In the genomic region with DNA sequence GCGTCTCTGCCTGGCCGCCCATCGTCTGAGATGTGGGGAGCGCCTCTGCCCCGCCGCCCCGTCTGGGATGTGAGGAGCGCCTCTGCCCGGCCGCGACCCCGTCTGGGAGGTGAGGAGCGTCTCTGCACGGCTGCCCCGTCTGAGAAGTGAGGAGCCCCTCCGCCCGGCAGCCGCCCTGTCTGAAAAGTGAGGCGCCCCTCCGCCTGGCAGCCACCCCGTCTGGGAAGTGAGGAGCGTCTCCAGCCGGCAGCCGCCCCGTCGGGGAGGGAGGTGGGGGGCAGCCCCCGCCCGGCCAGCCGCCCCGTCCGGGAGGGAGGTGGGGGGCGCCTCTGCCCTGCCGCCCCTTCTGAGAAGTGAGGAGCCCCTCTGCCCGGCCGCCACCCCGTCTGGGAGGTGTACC, we compare ENCODE assay signal across 1 cellular context.
TF ChIP-seq lines count a peak whose summit lies in the region.

No MANE protein-coding gene starts in this region.

TF ChIP-seq in K562, 482 proteins besides CTCF, POLR2A, EP300 and RAD21:
- TF ChIP-seq, protein P1, sequence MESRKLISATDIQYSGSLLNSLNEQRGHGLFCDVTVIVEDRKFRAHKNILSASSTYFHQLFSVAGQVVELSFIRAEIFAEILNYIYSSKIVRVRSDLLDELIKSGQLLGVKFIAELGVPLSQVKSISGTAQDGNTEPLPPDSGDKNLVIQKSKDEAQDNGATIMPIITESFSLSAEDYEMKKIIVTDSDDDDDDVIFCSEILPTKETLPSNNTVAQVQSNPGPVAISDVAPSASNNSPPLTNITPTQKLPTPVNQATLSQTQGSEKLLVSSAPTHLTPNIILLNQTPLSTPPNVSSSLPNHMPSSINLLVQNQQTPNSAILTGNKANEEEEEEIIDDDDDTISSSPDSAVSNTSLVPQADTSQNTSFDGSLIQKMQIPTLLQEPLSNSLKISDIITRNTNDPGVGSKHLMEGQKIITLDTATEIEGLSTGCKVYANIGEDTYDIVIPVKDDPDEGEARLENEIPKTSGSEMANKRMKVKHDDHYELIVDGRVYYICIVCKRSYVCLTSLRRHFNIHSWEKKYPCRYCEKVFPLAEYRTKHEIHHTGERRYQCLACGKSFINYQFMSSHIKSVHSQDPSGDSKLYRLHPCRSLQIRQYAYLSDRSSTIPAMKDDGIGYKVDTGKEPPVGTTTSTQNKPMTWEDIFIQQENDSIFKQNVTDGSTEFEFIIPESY (CRISPR knock-in tag; IDR thresholded peaks at IDR 0.05): peak; percentile 60
